1 cellular context compared by ENCODE assay signal in the genomic region with DNA sequence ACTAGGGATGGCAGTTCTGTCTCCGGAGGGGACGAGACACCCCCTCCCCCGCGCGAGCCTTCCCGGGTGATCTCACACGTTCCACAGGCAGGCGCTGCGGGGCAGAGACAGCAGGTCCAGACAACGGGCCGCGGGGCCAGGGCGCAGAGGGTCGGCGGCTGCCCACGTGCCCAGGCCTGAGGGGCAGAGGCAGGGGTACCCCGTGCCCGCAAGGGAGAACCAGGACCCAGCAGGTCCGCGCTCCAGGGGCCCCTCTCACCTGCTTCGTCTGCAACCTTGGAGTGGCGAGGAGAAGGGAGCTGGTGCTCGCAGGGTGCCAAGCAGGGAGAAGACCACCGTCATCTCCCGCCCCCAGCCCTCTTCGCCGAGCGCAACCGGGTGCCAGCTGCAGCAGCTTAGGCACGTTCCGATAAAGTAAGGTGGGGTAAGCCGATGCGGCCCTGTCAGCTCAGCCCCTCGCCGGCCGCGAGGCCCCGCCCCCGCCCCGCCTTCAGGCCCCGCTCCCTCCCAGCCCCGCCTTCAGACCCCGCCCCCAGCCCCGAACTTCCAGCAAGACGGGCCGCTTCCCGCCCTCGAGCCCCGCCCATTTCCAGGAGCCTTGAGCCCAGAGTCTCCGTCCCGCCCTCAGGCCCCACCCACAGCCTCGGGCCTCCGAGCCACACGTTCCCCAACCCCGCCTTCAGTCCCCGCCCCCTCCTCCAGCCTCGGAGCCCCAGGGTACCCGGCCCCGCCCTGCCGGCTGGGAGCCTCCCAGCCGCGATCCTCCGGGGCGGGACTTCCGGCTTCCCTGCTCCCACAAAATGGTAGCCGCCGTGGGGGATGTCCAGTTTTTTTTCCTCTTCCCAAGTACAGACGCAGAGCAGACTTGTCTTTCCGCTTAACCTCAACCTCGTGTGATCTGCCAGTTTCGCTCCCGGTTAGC.
A peak's percentile ranks its signal among the peaks of the same experiment; 100 is the strongest.
TF ChIP-seq lines count a peak whose summit lies in the region.

A gene with protein sequence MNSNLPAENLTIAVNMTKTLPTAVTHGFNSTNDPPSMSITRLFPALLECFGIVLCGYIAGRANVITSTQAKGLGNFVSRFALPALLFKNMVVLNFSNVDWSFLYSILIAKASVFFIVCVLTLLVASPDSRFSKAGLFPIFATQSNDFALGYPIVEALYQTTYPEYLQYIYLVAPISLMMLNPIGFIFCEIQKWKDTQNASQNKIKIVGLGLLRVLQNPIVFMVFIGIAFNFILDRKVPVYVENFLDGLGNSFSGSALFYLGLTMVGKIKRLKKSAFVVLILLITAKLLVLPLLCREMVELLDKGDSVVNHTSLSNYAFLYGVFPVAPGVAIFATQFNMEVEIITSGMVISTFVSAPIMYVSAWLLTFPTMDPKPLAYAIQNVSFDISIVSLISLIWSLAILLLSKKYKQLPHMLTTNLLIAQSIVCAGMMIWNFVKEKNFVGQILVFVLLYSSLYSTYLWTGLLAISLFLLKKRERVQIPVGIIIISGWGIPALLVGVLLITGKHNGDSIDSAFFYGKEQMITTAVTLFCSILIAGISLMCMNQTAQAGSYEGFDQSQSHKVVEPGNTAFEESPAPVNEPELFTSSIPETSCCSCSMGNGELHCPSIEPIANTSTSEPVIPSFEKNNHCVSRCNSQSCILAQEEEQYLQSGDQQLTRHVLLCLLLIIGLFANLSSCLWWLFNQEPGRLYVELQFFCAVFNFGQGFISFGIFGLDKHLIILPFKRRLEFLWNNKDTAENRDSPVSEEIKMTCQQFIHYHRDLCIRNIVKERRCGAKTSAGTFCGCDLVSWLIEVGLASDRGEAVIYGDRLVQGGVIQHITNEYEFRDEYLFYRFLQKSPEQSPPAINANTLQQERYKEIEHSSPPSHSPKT (minus strand): TSS at position 416 of the 922 bp plus-strand sequence. CDS start 5,073 bp downstream, outside the sequence.

TF ChIP-seq in SK-N-SH treated with all-trans-retinoic acid at 6 μM for 48 hours, 23 proteins besides CTCF, POLR2A, EP300 and RAD21 (continued from another document):
- TF ChIP-seq TOX (CRISPR knock-in tag; IDR thresholded peaks at IDR 0.05; ENCODE audit: borderline replicate concordance) = no peak
- TF ChIP-seq RARB (CRISPR knock-in tag; IDR thresholded peaks at IDR 0.05) = no peak
- no peak for TF ChIP-seq ZC3H10 (CRISPR knock-in tag; IDR thresholded peaks at IDR 0.05)
- TF ChIP-seq ISL1 (CRISPR knock-in tag; IDR thresholded peaks at IDR 0.05) = no peak
- TF ChIP-seq, protein P1, sequence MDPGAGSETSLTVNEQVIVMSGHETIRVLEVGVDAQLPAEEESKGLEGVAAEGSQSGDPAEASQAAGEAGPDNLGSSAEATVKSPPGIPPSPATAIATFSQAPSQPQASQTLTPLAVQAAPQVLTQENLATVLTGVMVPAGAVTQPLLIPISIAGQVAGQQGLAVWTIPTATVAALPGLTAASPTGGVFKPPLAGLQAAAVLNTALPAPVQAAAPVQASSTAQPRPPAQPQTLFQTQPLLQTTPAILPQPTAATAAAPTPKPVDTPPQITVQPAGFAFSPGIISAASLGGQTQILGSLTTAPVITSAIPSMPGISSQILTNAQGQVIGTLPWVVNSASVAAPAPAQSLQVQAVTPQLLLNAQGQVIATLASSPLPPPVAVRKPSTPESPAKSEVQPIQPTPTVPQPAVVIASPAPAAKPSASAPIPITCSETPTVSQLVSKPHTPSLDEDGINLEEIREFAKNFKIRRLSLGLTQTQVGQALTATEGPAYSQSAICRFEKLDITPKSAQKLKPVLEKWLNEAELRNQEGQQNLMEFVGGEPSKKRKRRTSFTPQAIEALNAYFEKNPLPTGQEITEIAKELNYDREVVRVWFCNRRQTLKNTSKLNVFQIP (CRISPR knock-in tag; IDR thresholded peaks at IDR 0.05; ENCODE audit: borderline replicate concordance, low read depth) = no peak
- no peak for TF ChIP-seq TCF4 (CRISPR knock-in tag; IDR thresholded peaks at IDR 0.05; ENCODE audit: borderline replicate concordance)
- TF ChIP-seq, protein P2, sequence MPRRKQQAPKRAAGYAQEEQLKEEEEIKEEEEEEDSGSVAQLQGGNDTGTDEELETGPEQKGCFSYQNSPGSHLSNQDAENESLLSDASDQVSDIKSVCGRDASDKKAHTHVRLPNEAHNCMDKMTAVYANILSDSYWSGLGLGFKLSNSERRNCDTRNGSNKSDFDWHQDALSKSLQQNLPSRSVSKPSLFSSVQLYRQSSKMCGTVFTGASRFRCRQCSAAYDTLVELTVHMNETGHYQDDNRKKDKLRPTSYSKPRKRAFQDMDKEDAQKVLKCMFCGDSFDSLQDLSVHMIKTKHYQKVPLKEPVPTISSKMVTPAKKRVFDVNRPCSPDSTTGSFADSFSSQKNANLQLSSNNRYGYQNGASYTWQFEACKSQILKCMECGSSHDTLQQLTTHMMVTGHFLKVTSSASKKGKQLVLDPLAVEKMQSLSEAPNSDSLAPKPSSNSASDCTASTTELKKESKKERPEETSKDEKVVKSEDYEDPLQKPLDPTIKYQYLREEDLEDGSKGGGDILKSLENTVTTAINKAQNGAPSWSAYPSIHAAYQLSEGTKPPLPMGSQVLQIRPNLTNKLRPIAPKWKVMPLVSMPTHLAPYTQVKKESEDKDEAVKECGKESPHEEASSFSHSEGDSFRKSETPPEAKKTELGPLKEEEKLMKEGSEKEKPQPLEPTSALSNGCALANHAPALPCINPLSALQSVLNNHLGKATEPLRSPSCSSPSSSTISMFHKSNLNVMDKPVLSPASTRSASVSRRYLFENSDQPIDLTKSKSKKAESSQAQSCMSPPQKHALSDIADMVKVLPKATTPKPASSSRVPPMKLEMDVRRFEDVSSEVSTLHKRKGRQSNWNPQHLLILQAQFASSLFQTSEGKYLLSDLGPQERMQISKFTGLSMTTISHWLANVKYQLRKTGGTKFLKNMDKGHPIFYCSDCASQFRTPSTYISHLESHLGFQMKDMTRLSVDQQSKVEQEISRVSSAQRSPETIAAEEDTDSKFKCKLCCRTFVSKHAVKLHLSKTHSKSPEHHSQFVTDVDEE (CRISPR knock-in tag; IDR thresholded peaks at IDR 0.05) = peak; percentile 79; the same call in 1 of the 2 replicates
- TF ChIP-seq PPARA (CRISPR knock-in tag; IDR thresholded peaks at IDR 0.05; ENCODE audit: borderline replicate concordance) = 0 out of 2 replicates have a peak, but pooled peaks have one; percentile 30
- TF ChIP-seq CREB5 (CRISPR knock-in tag; IDR thresholded peaks at IDR 0.05; ENCODE audit: low read depth) = no peak
- TF ChIP-seq CSDC2 (CRISPR knock-in tag; IDR thresholded peaks at IDR 0.05) = peak; percentile 94
- TF ChIP-seq ZFP30 (CRISPR knock-in tag; IDR thresholded peaks at IDR 0.05) = 0 out of 2 replicates have a peak, but pooled peaks have one; percentile 21
- TF ChIP-seq ARNTL (CRISPR knock-in tag; IDR thresholded peaks at IDR 0.05; ENCODE audit: borderline replicate concordance, low read depth) = no peak
- no peak for TF ChIP-seq BACH2 (CRISPR knock-in tag; IDR thresholded peaks at IDR 0.05; ENCODE audit: borderline replicate concordance)
- TF ChIP-seq OSR1 (CRISPR knock-in tag; IDR thresholded peaks at IDR 0.05) = no peak
- 0 out of 2 replicates have a peak, but pooled peaks have one; percentile 61 for TF ChIP-seq GLIS3 (CRISPR knock-in tag; IDR thresholded peaks at IDR 0.05)
- TF ChIP-seq SNAI2 (CRISPR knock-in tag; IDR thresholded peaks at IDR 0.05) = 0 out of 2 replicates have a peak, but pooled peaks have one; percentile 32
- 0 out of 2 replicates have a peak, but pooled peaks have one; percentile 32 for TF ChIP-seq ZNF8 (CRISPR knock-in tag; IDR thresholded peaks at IDR 0.05)
